ENCODE assay signal across 1 cellular context in the genomic region with DNA sequence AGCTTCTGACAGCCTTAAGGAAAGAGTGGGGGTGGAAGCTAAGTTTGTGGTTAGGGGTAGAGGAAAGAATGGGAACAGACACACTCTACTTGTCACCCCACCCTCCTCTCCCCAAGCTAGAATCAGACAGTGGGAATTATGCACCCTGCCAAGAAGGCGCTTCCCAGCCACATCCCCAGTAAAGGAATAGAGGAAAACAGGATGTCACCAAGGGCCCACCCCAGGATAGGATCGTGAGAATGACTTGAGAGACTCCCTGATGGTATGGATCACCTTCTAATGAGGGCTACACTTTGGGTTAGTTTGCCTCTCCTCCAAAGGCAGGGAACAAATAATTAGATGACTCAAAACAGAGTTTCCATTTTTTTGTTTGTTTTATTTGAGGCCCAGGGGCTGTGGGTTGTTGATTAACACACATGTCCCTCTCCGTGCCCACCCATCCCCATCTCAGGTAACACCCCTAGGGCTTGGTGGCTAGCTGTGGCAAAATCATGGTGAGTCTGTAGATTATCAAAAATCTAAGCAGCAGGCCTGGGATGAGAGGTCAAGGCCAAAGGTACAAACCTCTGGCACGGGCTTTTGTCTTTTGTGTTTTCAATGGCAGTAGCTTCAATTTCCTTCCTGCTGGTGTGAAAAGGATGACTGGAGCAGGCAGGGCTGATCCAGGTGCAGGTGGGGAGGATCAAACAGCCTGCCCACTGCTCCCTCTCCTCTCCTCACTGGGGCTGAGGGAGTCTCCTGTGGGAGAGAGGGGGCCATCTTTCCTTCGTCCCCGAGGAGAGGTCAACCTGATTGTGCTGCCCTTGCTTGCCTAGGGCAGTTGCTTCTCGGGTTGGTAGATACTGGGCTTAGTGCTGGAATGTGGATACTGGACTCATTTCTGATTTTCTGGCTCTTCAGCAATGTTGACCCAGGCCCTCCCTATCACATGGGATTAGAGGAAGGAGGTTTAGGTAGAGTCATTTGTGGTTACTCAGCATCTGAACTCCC.
TF ChIP-seq lines count a peak whose summit lies in the region.

No MANE protein-coding gene starts in this region.

TF ChIP-seq in HepG2, 621 proteins besides CTCF, POLR2A, EP300 and RAD21 (continued from another document):
- TF ChIP-seq, protein P1, sequence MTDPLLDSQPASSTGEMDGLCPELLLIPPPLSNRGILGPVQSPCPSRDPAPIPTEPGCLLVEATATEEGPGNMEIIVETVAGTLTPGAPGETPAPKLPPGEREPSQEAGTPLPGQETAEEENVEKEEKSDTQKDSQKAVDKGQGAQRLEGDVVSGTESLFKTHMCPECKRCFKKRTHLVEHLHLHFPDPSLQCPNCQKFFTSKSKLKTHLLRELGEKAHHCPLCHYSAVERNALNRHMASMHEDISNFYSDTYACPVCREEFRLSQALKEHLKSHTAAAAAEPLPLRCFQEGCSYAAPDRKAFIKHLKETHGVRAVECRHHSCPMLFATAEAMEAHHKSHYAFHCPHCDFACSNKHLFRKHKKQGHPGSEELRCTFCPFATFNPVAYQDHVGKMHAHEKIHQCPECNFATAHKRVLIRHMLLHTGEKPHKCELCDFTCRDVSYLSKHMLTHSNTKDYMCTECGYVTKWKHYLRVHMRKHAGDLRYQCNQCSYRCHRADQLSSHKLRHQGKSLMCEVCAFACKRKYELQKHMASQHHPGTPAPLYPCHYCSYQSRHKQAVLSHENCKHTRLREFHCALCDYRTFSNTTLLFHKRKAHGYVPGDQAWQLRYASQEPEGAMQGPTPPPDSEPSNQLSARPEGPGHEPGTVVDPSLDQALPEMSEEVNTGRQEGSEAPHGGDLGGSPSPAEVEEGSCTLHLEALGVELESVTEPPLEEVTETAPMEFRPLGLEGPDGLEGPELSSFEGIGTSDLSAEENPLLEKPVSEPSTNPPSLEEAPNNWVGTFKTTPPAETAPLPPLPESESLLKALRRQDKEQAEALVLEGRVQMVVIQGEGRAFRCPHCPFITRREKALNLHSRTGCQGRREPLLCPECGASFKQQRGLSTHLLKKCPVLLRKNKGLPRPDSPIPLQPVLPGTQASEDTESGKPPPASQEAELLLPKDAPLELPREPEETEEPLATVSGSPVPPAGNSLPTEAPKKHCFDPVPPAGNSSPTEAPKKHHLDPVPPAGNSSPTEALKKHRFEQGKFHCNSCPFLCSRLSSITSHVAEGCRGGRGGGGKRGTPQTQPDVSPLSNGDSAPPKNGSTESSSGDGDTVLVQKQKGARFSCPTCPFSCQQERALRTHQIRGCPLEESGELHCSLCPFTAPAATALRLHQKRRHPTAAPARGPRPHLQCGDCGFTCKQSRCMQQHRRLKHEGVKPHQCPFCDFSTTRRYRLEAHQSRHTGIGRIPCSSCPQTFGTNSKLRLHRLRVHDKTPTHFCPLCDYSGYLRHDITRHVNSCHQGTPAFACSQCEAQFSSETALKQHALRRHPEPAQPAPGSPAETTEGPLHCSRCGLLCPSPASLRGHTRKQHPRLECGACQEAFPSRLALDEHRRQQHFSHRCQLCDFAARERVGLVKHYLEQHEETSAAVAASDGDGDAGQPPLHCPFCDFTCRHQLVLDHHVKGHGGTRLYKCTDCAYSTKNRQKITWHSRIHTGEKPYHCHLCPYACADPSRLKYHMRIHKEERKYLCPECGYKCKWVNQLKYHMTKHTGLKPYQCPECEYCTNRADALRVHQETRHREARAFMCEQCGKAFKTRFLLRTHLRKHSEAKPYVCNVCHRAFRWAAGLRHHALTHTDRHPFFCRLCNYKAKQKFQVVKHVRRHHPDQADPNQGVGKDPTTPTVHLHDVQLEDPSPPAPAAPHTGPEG (CRISPR knock-in tag; IDR thresholded peaks at IDR 0.05) = 0 out of 2 replicates have a peak, but pooled peaks have one; percentile 55
- TF ChIP-seq ELF4 (CRISPR knock-in tag; IDR thresholded peaks at IDR 0.05; ENCODE audit: borderline replicate concordance) (no peak; the same call in 1 of the 2 replicates), KDM2A (CRISPR knock-in tag; IDR thresholded peaks at IDR 0.05; ENCODE audit: borderline replicate concordance, low read depth) (peak; percentile 71), ZNF737 (CRISPR knock-in tag; IDR thresholded peaks at IDR 0.05; ENCODE audit: borderline replicate concordance) (no peak), ZMYM4 (CRISPR knock-in tag; IDR thresholded peaks at IDR 0.05) (peak; percentile 85), PPARG (CRISPR knock-in tag; conservative IDR thresholded peaks at IDR 0.05) (peak; percentile 81), ZNF652 (CRISPR knock-in tag; IDR thresholded peaks at IDR 0.05; ENCODE audit: borderline replicate concordance, low read depth) (no peak)
- TF ChIP-seq, protein P2, sequence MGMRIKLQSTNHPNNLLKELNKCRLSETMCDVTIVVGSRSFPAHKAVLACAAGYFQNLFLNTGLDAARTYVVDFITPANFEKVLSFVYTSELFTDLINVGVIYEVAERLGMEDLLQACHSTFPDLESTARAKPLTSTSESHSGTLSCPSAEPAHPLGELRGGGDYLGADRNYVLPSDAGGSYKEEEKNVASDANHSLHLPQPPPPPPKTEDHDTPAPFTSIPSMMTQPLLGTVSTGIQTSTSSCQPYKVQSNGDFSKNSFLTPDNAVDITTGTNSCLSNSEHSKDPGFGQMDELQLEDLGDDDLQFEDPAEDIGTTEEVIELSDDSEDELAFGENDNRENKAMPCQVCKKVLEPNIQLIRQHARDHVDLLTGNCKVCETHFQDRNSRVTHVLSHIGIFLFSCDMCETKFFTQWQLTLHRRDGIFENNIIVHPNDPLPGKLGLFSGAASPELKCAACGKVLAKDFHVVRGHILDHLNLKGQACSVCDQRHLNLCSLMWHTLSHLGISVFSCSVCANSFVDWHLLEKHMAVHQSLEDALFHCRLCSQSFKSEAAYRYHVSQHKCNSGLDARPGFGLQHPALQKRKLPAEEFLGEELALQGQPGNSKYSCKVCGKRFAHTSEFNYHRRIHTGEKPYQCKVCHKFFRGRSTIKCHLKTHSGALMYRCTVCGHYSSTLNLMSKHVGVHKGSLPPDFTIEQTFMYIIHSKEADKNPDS (CRISPR knock-in tag; IDR thresholded peaks at IDR 0.05) = no peak
TF ChIP-seq in HepG2: peak in this region for 331.
